In genomic region chr20:63534427-63534830, GRCh38 we compare ENCODE assay signal across 1 cellular context.
TF ChIP-seq lines count a peak whose summit lies in the region.

No MANE protein-coding gene starts in this region.

TF ChIP-seq in HepG2, 621 proteins besides CTCF, POLR2A, EP300 and RAD21:
- TF ChIP-seq, protein P1, sequence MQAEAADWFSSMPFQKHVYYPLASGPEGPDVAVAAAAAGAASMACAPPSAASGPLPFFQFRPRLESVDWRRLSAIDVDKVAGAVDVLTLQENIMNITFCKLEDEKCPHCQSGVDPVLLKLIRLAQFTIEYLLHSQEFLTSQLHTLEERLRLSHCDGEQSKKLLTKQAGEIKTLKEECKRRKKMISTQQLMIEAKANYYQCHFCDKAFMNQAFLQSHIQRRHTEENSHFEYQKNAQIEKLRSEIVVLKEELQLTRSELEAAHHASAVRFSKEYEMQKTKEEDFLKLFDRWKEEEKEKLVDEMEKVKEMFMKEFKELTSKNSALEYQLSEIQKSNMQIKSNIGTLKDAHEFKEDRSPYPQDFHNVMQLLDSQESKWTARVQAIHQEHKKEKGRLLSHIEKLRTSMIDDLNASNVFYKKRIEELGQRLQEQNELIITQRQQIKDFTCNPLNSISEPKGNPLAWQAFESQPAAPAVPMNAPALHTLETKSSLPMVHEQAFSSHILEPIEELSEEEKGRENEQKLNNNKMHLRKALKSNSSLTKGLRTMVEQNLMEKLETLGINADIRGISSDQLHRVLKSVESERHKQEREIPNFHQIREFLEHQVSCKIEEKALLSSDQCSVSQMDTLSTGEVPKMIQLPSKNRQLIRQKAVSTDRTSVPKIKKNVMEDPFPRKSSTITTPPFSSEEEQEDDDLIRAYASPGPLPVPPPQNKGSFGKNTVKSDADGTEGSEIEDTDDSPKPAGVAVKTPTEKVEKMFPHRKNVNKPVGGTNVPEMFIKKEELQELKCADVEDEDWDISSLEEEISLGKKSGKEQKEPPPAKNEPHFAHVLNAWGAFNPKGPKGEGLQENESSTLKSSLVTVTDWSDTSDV (CRISPR knock-in tag; IDR thresholded peaks at IDR 0.05), result 0 out of 2 replicates have a peak, but pooled peaks have one; percentile 58
- TF ChIP-seq MED13 (CRISPR knock-in tag; IDR thresholded peaks at IDR 0.05) (no peak), ZNF564 (CRISPR knock-in tag; IDR thresholded peaks at IDR 0.05) (no peak), ZNF713 (CRISPR knock-in tag; IDR thresholded peaks at IDR 0.05) (no peak), NBN (conservative IDR thresholded peaks at IDR 0.05) (no peak), MATR3 (CRISPR knock-in tag; IDR thresholded peaks at IDR 0.05) (no peak), ZFP36 (IDR thresholded peaks at IDR 0.05; ENCODE audit: borderline replicate concordance, low read depth, low read length, partially characterized antibody) (no peak), ZNF432 (CRISPR knock-in tag; IDR thresholded peaks at IDR 0.05; ENCODE audit: borderline replicate concordance) (peak; percentile 51; the same call in 1 of the 2 replicates), FOXA3 (CRISPR knock-in tag; IDR thresholded peaks at IDR 0.05) (no peak), BRF2 (CRISPR knock-in tag; IDR thresholded peaks at IDR 0.05) (no peak), NCOA1 (CRISPR knock-in tag; IDR thresholded peaks at IDR 0.05) (no peak), GATA4 (IDR thresholded peaks at IDR 0.05; ENCODE audit: borderline replicate concordance, low read depth) (no peak), REPIN1 (CRISPR knock-in tag; IDR thresholded peaks at IDR 0.05; ENCODE audit: borderline replicate concordance, low read depth) (no peak), KLF6 (CRISPR knock-in tag; IDR thresholded peaks at IDR 0.05) (no peak), SPEN (CRISPR knock-in tag; IDR thresholded peaks at IDR 0.05; ENCODE audit: low read depth) (peak; percentile 8; the same call in 1 of the 2 replicates), ZIK1 (CRISPR knock-in tag; IDR thresholded peaks at IDR 0.05; ENCODE audit: borderline replicate concordance, low read depth) (0 out of 2 replicates have a peak, but pooled peaks have one; percentile 2), ZNF576 (CRISPR knock-in tag; IDR thresholded peaks at IDR 0.05) (0 out of 2 replicates have a peak, but pooled peaks have one; percentile 27), MZF1 (CRISPR knock-in tag; IDR thresholded peaks at IDR 0.05; ENCODE audit: borderline replicate concordance) (no peak), RBM39 (IDR thresholded peaks at IDR 0.05; ENCODE audit: low read depth, low read length, poor library complexity, severe bottlenecking) (no peak), SNAPC5 (CRISPR knock-in tag; IDR thresholded peaks at IDR 0.05; ENCODE audit: borderline replicate concordance) (no peak), NKX3-1 (CRISPR knock-in tag; IDR thresholded peaks at IDR 0.05) (no peak), ZNF570 (CRISPR knock-in tag; IDR thresholded peaks at IDR 0.05; ENCODE audit: borderline replicate concordance) (no peak), MXI1 (IDR thresholded peaks at IDR 0.05; ENCODE audit: borderline replicate concordance, low read depth, low read length) (no peak), SKI (IDR thresholded peaks at IDR 0.05; ENCODE audit: partially characterized antibody) (no peak), ZNF605 (CRISPR knock-in tag; IDR thresholded peaks at IDR 0.05) (no peak), ZNF709 (CRISPR knock-in tag; IDR thresholded peaks at IDR 0.05) (no peak), SMYD3 (CRISPR knock-in tag; IDR thresholded peaks at IDR 0.05) (no peak), HMG20B (CRISPR knock-in tag; conservative IDR thresholded peaks at IDR 0.05) (no peak), DNMT1 (CRISPR knock-in tag; IDR thresholded peaks at IDR 0.05) (0 out of 2 replicates have a peak, but pooled peaks have one; percentile 10), HOXA9 (CRISPR knock-in tag; IDR thresholded peaks at IDR 0.05; ENCODE audit: borderline replicate concordance) (no peak), DR1 (CRISPR knock-in tag; IDR thresholded peaks at IDR 0.05) (0 out of 2 replicates have a peak, but pooled peaks have one; percentile 41), ZNF124 (CRISPR knock-in tag; IDR thresholded peaks at IDR 0.05) (no peak), ZNF484 (CRISPR knock-in tag; IDR thresholded peaks at IDR 0.05; ENCODE audit: borderline replicate concordance, low read depth) (no peak), NFKB2 (CRISPR knock-in tag; IDR thresholded peaks at IDR 0.05; ENCODE audit: borderline replicate concordance) (no peak), ZNF441 (CRISPR knock-in tag; IDR thresholded peaks at IDR 0.05; ENCODE audit: borderline replicate concordance) (no peak), KDM4B (CRISPR knock-in tag; IDR thresholded peaks at IDR 0.05) (no peak)
- TF ChIP-seq, protein P2, sequence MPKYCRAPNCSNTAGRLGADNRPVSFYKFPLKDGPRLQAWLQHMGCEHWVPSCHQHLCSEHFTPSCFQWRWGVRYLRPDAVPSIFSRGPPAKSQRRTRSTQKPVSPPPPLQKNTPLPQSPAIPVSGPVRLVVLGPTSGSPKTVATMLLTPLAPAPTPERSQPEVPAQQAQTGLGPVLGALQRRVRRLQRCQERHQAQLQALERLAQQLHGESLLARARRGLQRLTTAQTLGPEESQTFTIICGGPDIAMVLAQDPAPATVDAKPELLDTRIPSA (CRISPR knock-in tag; IDR thresholded peaks at IDR 0.05; ENCODE audit: borderline replicate concordance), result no peak
- TF ChIP-seq, protein P3, sequence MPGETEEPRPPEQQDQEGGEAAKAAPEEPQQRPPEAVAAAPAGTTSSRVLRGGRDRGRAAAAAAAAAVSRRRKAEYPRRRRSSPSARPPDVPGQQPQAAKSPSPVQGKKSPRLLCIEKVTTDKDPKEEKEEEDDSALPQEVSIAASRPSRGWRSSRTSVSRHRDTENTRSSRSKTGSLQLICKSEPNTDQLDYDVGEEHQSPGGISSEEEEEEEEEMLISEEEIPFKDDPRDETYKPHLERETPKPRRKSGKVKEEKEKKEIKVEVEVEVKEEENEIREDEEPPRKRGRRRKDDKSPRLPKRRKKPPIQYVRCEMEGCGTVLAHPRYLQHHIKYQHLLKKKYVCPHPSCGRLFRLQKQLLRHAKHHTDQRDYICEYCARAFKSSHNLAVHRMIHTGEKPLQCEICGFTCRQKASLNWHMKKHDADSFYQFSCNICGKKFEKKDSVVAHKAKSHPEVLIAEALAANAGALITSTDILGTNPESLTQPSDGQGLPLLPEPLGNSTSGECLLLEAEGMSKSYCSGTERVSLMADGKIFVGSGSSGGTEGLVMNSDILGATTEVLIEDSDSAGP (CRISPR knock-in tag; IDR thresholded peaks at IDR 0.05; ENCODE audit: borderline replicate concordance), result peak; percentile 28; the same call in 1 of the 2 replicates
- TF ChIP-seq, protein P4, sequence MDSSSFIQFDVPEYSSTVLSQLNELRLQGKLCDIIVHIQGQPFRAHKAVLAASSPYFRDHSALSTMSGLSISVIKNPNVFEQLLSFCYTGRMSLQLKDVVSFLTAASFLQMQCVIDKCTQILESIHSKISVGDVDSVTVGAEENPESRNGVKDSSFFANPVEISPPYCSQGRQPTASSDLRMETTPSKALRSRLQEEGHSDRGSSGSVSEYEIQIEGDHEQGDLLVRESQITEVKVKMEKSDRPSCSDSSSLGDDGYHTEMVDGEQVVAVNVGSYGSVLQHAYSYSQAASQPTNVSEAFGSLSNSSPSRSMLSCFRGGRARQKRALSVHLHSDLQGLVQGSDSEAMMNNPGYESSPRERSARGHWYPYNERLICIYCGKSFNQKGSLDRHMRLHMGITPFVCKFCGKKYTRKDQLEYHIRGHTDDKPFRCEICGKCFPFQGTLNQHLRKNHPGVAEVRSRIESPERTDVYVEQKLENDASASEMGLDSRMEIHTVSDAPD (CRISPR knock-in tag; IDR thresholded peaks at IDR 0.05), result 0 out of 2 replicates have a peak, but pooled peaks have one; percentile 7
- TF ChIP-seq, protein P5, sequence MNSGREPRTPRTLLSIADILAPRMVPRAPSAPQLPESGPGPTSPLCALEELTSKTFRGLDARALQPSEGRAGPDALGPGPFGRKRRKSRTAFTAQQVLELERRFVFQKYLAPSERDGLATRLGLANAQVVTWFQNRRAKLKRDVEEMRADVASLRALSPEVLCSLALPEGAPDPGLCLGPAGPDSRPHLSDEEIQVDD (CRISPR knock-in tag; IDR thresholded peaks at IDR 0.05; ENCODE audit: borderline replicate concordance), result peak; percentile 29; the same call in 1 of the 2 replicates
